ENCODE assay signal across 19 cellular contexts in genomic region chr20:9235518-9235917, GRCh38.
DNase-seq lines count a peak whose midpoint lies in the region; ATAC-seq and TF ChIP-seq lines count a peak whose summit lies in the region.
"Had no signal": no experiment of that assay in that cellular context is flagged by ENCODE, and none has a peak within 500 bp of the region (broad histone marks: within the 10 kb centered on the region; RNA-seq: fewer than 3 reads in every experiment).

No MANE protein-coding gene starts in this region.

- H3K27me3 Mint-ChIP-seq in activated T-cell treated with anti-CD3 and anti-CD28 coated beads, Interleukin-2, amount 50 U/mL, for 24 hours, result no peaks in the 10 kb centered on the region
- H3K27me3 Mint-ChIP-seq: activated CD8-positive, alpha-beta T cell treated with anti-CD3 and anti-CD28 coated beads for 36 hours; T-helper 17 cell had no signal

- no peak for TF ChIP-seq CTCF in thyroid gland (IDR thresholded peaks at IDR 0.05)

- no peaks in the 10 kb centered on the region for H3K36me3 Mint-ChIP-seq in activated T-cell treated with anti-CD3 and anti-CD28 coated beads, Interleukin-2, amount 50 U/mL, for 24 hours (ENCODE audit: low read depth)

- H3K27ac ChIP-seq in thyroid gland, result no peak overlapping the region
- H3K27ac ChIP-seq: neutrophil, thoracic aorta had no signal

- no peaks in the 10 kb centered on the region for H3K27me3 ChIP-seq in thyroid gland
- H3K27me3 ChIP-seq: heart left ventricle, neutrophil had no signal

- no peaks in the 10 kb centered on the region for H3K9me3 ChIP-seq in thyroid gland
- H3K9me3 ChIP-seq: heart left ventricle, neutrophil, thoracic aorta had no signal

- H3K36me3 ChIP-seq in thyroid gland, result no peaks in the 10 kb centered on the region
- H3K36me3 ChIP-seq: heart left ventricle, neutrophil, thoracic aorta had no signal

- no peaks in the 10 kb centered on the region for H3K4me1 ChIP-seq in thyroid gland

- intact Hi-C loops in thyroid gland (cut with DNase I), result no loop called here

- ATAC-seq in HG02852 (IDR thresholded peaks at IDR 0.05; ENCODE audit: unreplicated experiment), result no peak
- ATAC-seq: activated CD8-positive, alpha-beta T cell treated with anti-CD3 and anti-CD28 coated beads for 36 hours; GM12878; HepG2; T-helper 17 cell had no signal

- DNase-seq in GM04503 (ENCODE audit: low read depth) (peak; percentile 60), NCI-H524 (lab: John Stamatoyannopoulos, UW) (peak; percentile 89 to 95), dermis blood vessel endothelial cell (peak; percentile 54), myocyte (ENCODE audit: low read depth) (peak; percentile 39), NCI-H510A (lab: John Stamatoyannopoulos, UW) (no peak), thyroid gland (no peak)
- no peak for DNase-seq in activated T-cell treated with anti-CD3 and anti-CD28 coated beads, Interleukin-2, amount 50 U/mL, for 24 hours
- DNase-seq: activated CD8-positive, alpha-beta T cell treated with anti-CD3 and anti-CD28 coated beads for 36 hours; activated naive CD4-positive, alpha-beta T cell treated with anti-CD3 and anti-CD28 coated beads for 36 hours; heart left ventricle; NCI-H1930; OCI-M1; small intestine; T-helper 17 cell had no signal

- no peaks in the 10 kb centered on the region for H3K9me3 Mint-ChIP-seq in activated T-cell treated with anti-CD3 and anti-CD28 coated beads, Interleukin-2, amount 50 U/mL, for 24 hours
- H3K9me3 Mint-ChIP-seq: activated CD8-positive, alpha-beta T cell treated with anti-CD3 and anti-CD28 coated beads for 36 hours; activated naive CD4-positive, alpha-beta T cell treated with anti-CD3 and anti-CD28 coated beads for 36 hours had no signal

- no peak for TF ChIP-seq POLR2A in thyroid gland (IDR thresholded peaks at IDR 0.05)

- 72 to 80% methylated on average over 4 of the region's 4 CpGs for WGBS in thyroid gland, 2 donors

- H3K4me3 Mint-ChIP-seq in activated T-cell treated with anti-CD3 and anti-CD28 coated beads, Interleukin-2, amount 50 U/mL, for 24 hours, result no peak overlapping the region
- H3K4me3 Mint-ChIP-seq: activated CD8-positive, alpha-beta T cell treated with anti-CD3 and anti-CD28 coated beads for 36 hours; activated naive CD4-positive, alpha-beta T cell treated with anti-CD3 and anti-CD28 coated beads for 36 hours; T-helper 17 cell had no signal

- no peaks in the 10 kb centered on the region for H3K4me1 Mint-ChIP-seq in activated T-cell treated with anti-CD3 and anti-CD28 coated beads, Interleukin-2, amount 50 U/mL, for 24 hours (ENCODE audit: low read depth)
- H3K4me1 Mint-ChIP-seq: T-helper 17 cell had no signal

- no peak overlapping the region for H3K4me3 ChIP-seq in thyroid gland (replicated peaks in 1 of 3)
- H3K4me3 ChIP-seq: GM12878, heart left ventricle, thoracic aorta had no signal

- H3K27ac Mint-ChIP-seq in activated T-cell treated with anti-CD3 and anti-CD28 coated beads, Interleukin-2, amount 50 U/mL, for 24 hours, result no peak overlapping the region
- H3K27ac Mint-ChIP-seq: activated CD8-positive, alpha-beta T cell treated with anti-CD3 and anti-CD28 coated beads for 36 hours; activated naive CD4-positive, alpha-beta T cell treated with anti-CD3 and anti-CD28 coated beads for 36 hours; T-helper 17 cell had no signal

Comparison
In these comparisons a context has a peak if more than half of its experiments do, and no peak if none do; other contexts are left out.
1. DNase-seq: peak in GM04503 (single experiment), NCI-H524 (2 of 2), dermis blood vessel endothelial cell (single experiment) and myocyte (single experiment); none in activated T-cell treated with anti-CD3 and anti-CD28 coated beads, Interleukin-2, amount 50 U/mL, for 24 hours (single experiment), NCI-H510A (single experiment) and thyroid gland (0 of 2).